In the genomic region with DNA sequence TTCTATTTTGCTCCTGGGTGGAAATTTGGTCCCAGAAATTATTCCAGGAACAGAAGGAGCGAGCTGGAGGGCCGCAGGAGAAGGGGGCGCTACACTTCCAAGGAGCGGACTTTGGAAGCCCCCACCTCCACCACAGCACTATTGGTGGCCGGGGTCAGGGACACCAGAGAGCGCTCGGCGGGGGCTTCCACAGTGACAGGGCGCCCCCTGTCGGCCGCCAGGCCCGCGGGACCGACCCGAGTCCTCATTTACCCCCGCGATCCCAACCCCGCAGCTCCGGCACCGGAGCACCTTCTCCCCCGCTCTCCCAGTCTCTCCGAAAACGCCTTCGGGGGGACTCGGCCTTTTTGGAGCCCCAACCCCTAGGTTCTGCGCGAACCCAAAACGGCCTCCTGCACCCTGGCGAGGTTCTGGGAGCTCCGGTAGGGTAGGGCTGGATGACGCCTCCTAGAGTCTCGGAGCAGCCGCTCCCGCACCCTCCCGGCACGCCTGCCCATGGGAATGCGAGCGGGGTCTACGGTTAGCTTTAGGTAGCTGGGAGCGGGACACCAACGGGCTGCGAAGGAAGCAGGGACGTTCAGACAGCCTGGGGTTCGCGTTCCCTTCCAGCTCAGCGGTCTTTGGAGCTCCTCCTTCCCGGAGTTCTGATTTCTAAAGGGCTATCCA, we compare ENCODE assay signal across 9 cellular contexts. TPM values are rescaled to one million over a fixed set of nuclear protein-coding genes. Genes with fewer than 3 reads are reported as not detected.
DNase-seq lines count a peak whose midpoint lies in the region; ATAC-seq and TF ChIP-seq lines count a peak whose summit lies in the region.
"Had no signal": no experiment of that assay in that cellular context is flagged by ENCODE, and none has a peak within 500 bp of the region (broad histone marks: within the 10 kb centered on the region; RNA-seq: fewer than 3 reads in every experiment).

No MANE protein-coding gene starts in this region.

- no peak overlapping the region for H3K27ac ChIP-seq in Karpas-422 (ENCODE audit: low read length)
- H3K27ac ChIP-seq: neutrophil had no signal

- H3K36me3 Mint-ChIP-seq in nephron progenitor cell (ENCODE audit: low read depth) = no peaks in the 10 kb centered on the region

- no peak overlapping the region for H2AFZ ChIP-seq in Karpas-422 (ENCODE audit: low read length)

- H3K9me2 ChIP-seq in Karpas-422 (replicated peaks; ENCODE audit: insufficient read depth, low read length) = no peaks in the 10 kb centered on the region

- no peaks in the 10 kb centered on the region for H3K27me3 ChIP-seq in Karpas-422 (ENCODE audit: low read length)

- no peak overlapping the region for H3K4me3 ChIP-seq in Karpas-422 (ENCODE audit: low read length)

- no peak overlapping the region for H3K9ac ChIP-seq in Karpas-422 (ENCODE audit: low read length)

- H3K36me3 ChIP-seq in Karpas-422 (ENCODE audit: insufficient read depth, low read length) = no peaks in the 10 kb centered on the region
- H3K36me3 ChIP-seq: neutrophil had no signal

- H3K27ac Mint-ChIP-seq in nephron progenitor cell = no peak overlapping the region

- no peaks in the 10 kb centered on the region for H3K9me3 ChIP-seq in Karpas-422 (ENCODE audit: low read length)
- H3K9me3 ChIP-seq: neutrophil had no signal

- H3K4me2 ChIP-seq in Karpas-422 (ENCODE audit: low read depth, low read length, poor library complexity, severe bottlenecking) = no peak overlapping the region

- peaks cover 6% of the 10 kb centered on the region for H3K9me3 Mint-ChIP-seq in nephron progenitor cell

- peaks cover 98% of the 10 kb centered on the region for H3K27me3 Mint-ChIP-seq in nephron progenitor cell (ENCODE audit: low read depth, poor library complexity)

- H3K79me2 ChIP-seq in Karpas-422 (ENCODE audit: low read length) = no peaks in the 10 kb centered on the region

- ATAC-seq in HG02623 (IDR thresholded peaks at IDR 0.05; ENCODE audit: unreplicated experiment) (no peak), HG02870 (IDR thresholded peaks at IDR 0.05; ENCODE audit: unreplicated experiment) (no peak), HG03378 (IDR thresholded peaks at IDR 0.05; ENCODE audit: unreplicated experiment) (no peak)

- H3K4me3 Mint-ChIP-seq in nephron progenitor cell = peak overlapping the region; percentile 69

- DNase-seq in DMS53 (lab: John Stamatoyannopoulos, UW) (peak; percentile 80), Karpas-422 (peak; percentile 71), ecto neural progenitor cell (ENCODE audit: low spot score) (peak; percentile 82), nephron progenitor cell (peak; percentile 73)
- DNase-seq in activated T-cell treated with anti-CD3 and anti-CD28 coated beads, Interleukin-2, amount 50 U/mL, for 48 hours = no peak

- no peaks in the 10 kb centered on the region for H4K20me1 ChIP-seq in Karpas-422 (ENCODE audit: insufficient read depth, low read depth, low read length)

- no peaks in the 10 kb centered on the region for H3K4me1 ChIP-seq in Karpas-422 (ENCODE audit: low read length)

- peak; percentile 75 for TF ChIP-seq CTCF in nephron progenitor cell (IDR thresholded peaks at IDR 0.05)

- H3K4me1 Mint-ChIP-seq in nephron progenitor cell = peaks cover 16% of the 10 kb centered on the region

RNA-seq across cellular contexts. Expression of gene FOXA2, which starts 2.4 kb away (rescaled TPM):
- total RNA-seq in Karpas-422 (2014; rRNA removed; shearing (Covaris generic); ENCODE audit: low replicate concordance) = not detected in 2 replicates

Comparison
In these comparisons a context has a peak if more than half of its experiments do, and no peak if none do; other contexts are left out.
1. DNase-seq: peak in DMS53 (single experiment), Karpas-422 (single experiment), ecto neural progenitor cell (single experiment) and nephron progenitor cell (single experiment); none in activated T-cell treated with anti-CD3 and anti-CD28 coated beads, Interleukin-2, amount 50 U/mL, for 48 hours (0 of 2).